ENCODE assay signal across 29 cellular contexts in genomic region chr14:60233891-60234290, GRCh38.
"Had no signal": no experiment of that assay in that cellular context is flagged by ENCODE, and none has a peak within 500 bp of the region (broad histone marks: within the 10 kb centered on the region; RNA-seq: fewer than 3 reads in every experiment).

No MANE protein-coding gene starts in this region.

- H3K9me3 ChIP-seq: neutrophil, pancreas, prostate gland, right lobe of liver, testis, upper lobe of right lung, uterus had no signal

- H3K27me3 ChIP-seq: neutrophil, pancreas, right atrium auricular region, right lobe of liver, sigmoid colon, spleen, suprapubic skin, testis, tibial artery, transverse colon, upper lobe of right lung, uterus had no signal

- H3K36me3 ChIP-seq: neutrophil, pancreas, prostate gland, right atrium auricular region, right lobe of liver, sigmoid colon, spleen, suprapubic skin, tibial artery, transverse colon, upper lobe of right lung, uterus had no signal

- H3K27ac ChIP-seq: neutrophil, pancreas, prostate gland, right atrium auricular region, right lobe of liver, sigmoid colon, skin epidermis, spleen, suprapubic skin, testis, tibial artery, transverse colon, upper lobe of right lung, uterus had no signal

- H3K4me3 ChIP-seq: pancreas, prostate gland, right atrium auricular region, right lobe of liver, sigmoid colon, skin epidermis, smooth muscle cell, spleen, suprapubic skin, testis, tibial artery, transverse colon, upper lobe of right lung, uterus had no signal

- ATAC-seq: naive thymus-derived CD4-positive, alpha-beta T cell; natural killer cell; pancreas; stimulated activated memory B cell treated with anti-CD40 and anti-IgM and Interleukin-4, amounts not matched to agents 10 μg/mL and 1 μg/mL and 100 μg/mL, for 72 hours; stimulated activated naive CD8-positive, alpha-beta T cell treated with anti-CD3 and anti-CD28 coated beads, Interleukin-15, amount 100 ng/mL, for 72 hours; stimulated activated naive CD8-positive, alpha-beta T cell treated with anti-CD3 and anti-CD28 coated beads, Interleukin-15, Interleukin-2, amounts not matched to agents 100 U/mL and 50 U/mL, for 24 hours; upper lobe of right lung had no signal

- H3K4me1 ChIP-seq: pancreas, prostate gland, right atrium auricular region, right lobe of liver, spleen, suprapubic skin, testis, tibial artery, upper lobe of right lung, uterus had no signal

- DNase-seq: naive thymus-derived CD4-positive, alpha-beta T cell; natural killer cell; nucleus accumbens; pancreas; retina; right lobe of liver; sigmoid colon; spleen; stimulated activated CD4-positive, alpha-beta T cell treated with anti-CD3 and anti-CD28 coated beads, Interleukin-12 subunit alpha, Interleukin-12 subunit beta, amount 100 ng/mL, for 4 hours; stimulated activated CD4-positive, alpha-beta T cell treated with anti-CD3 and anti-CD28 coated beads, Interleukin-1b, Interleukin-23, amount 100 ng/mL, for 48 hours; stimulated activated CD4-positive, alpha-beta T cell treated with anti-CD3 and anti-CD28 coated beads, Interleukin-4, amount 100 ng/mL, for 1 hour; stimulated activated CD4-positive, alpha-beta T cell treated with anti-CD3 and anti-CD28 coated beads, Interleukin-4, amount 100 ng/mL, for 4 hours; stimulated activated CD8-positive, alpha-beta memory T cell treated with anti-CD3 and anti-CD28 coated beads, Interleukin-4, amount 100 ng/mL, for 48 hours; stimulated activated naive CD4-positive, alpha-beta T cell; stimulated activated naive CD8-positive, alpha-beta T cell treated with anti-CD3 and anti-CD28 coated beads, Interleukin-15, amount 100 ng/mL, for 72 hours; stimulated activated naive CD8-positive, alpha-beta T cell treated with anti-CD3 and anti-CD28 coated beads, Interleukin-15, Interleukin-2, amounts not matched to agents 100 U/mL and 50 U/mL, for 24 hours; substantia nigra; testis; tibial artery; transverse colon; upper lobe of right lung; uterus had no signal

- H3K4me2 ChIP-seq: smooth muscle cell had no signal
